ENCODE assay signal across 8 cellular contexts in genomic region chr4:189897667-189898066, GRCh38.
"Had no signal": no experiment of that assay in that cellular context is flagged by ENCODE, and none has a peak within 500 bp of the region (broad histone marks: within the 10 kb centered on the region; RNA-seq: fewer than 3 reads in every experiment).

No MANE protein-coding gene starts in this region.

- H3K27ac Mint-ChIP-seq: IgD-negative memory B cell had no signal

- H3K27me3 Mint-ChIP-seq: IgD-negative memory B cell had no signal

- H3K27ac ChIP-seq: HL-60, KMS-11 had no signal

- FAIRE-seq: HepG2, HTR-8/SVneo had no signal

- DNase-seq: IMR-90, KBM-7, KG1 had no signal

- ATAC-seq: HepG2 had no signal

- H3K9ac ChIP-seq: KMS-11 had no signal

- H3K4me2 ChIP-seq: KMS-11 had no signal

- H3K4me1 Mint-ChIP-seq: IgD-negative memory B cell had no signal
